In the genomic region with DNA sequence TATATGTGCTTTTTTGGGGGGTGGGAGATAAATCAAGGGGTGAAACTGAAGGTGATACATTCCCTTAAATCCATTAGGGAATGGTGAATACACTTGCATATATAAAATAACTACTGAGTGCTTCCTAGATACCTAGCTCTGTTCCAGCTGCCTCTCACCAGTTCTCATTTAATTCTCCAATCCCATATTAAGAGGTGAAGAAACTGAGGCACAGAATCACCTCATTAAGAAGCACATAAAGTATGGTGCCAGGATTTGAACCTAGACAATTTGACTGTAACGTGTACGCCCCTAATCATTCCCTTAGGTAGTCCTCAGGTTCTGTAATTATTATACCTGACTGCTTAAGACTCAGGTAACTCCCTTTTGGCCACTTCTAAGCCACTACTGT, we compare ENCODE assay signal across 8 cellular contexts. TPM values are rescaled to one million over a fixed set of nuclear protein-coding genes. Genes with fewer than 3 reads are reported as not detected.
DNase-seq lines count a peak whose midpoint lies in the region; ATAC-seq, FAIRE-seq and TF ChIP-seq lines count a peak whose summit lies in the region.

No MANE protein-coding gene starts in this region.

- H3K27me3 Mint-ChIP-seq in T-helper 1 cell treated with Interleukin-12 subunit alpha and Interleukin-12 subunit beta and Interleukin-4 antibody, amounts not matched to agents 30 μg/mL and 1 μg/mL, for 36 hours (ENCODE audit: low read depth), result peaks cover 9% of the 10 kb centered on the region

- H3K4me3 Mint-ChIP-seq in T-helper 1 cell treated with Interleukin-12 subunit alpha and Interleukin-12 subunit beta and Interleukin-4 antibody, amounts not matched to agents 30 μg/mL and 1 μg/mL, for 36 hours, result peak overlapping the region; percentile 88

- H3K9me3 Mint-ChIP-seq in T-helper 1 cell treated with Interleukin-12 subunit alpha and Interleukin-12 subunit beta and Interleukin-4 antibody, amounts not matched to agents 30 μg/mL and 1 μg/mL, for 36 hours, result no peaks in the 10 kb centered on the region
- no peaks in the 10 kb centered on the region for H3K9me3 Mint-ChIP-seq in activated naive CD4-positive, alpha-beta T cell treated with anti-CD3 and anti-CD28 coated beads, Interleukin-2, amount 50 U/mL, for 72 hours

- FAIRE-seq in GM12891 (lab: Jason Lieb, UNC), result no peak
- no peak for FAIRE-seq in GM19239 (lab: Jason Lieb, UNC)

- H3K9ac ChIP-seq in stomach smooth muscle (ENCODE audit: low read length in 2 of 2), result peak overlapping the region; percentile 92 to 95

- H3K9me3 ChIP-seq in stomach smooth muscle (ENCODE audit: control insufficient read depth in 2 of 2, low read length in 2 of 2), result no peaks in the 10 kb centered on the region

- peaks cover 7% of the 10 kb centered on the region for H3K36me3 Mint-ChIP-seq in T-helper 1 cell treated with Interleukin-12 subunit alpha and Interleukin-12 subunit beta and Interleukin-4 antibody, amounts not matched to agents 30 μg/mL and 1 μg/mL, for 36 hours (ENCODE audit: low read depth)
- peaks cover 0 to 5% of the 10 kb centered on the region in 2 donors for H3K36me3 Mint-ChIP-seq in activated naive CD4-positive, alpha-beta T cell treated with anti-CD3 and anti-CD28 coated beads, Interleukin-2, amount 50 U/mL, for 72 hours

- H3K27ac Mint-ChIP-seq in T-helper 1 cell treated with Interleukin-12 subunit alpha and Interleukin-12 subunit beta and Interleukin-4 antibody, amounts not matched to agents 30 μg/mL and 1 μg/mL, for 36 hours, result peak overlapping the region; percentile 99
- H3K27ac Mint-ChIP-seq in activated naive CD4-positive, alpha-beta T cell treated with anti-CD3 and anti-CD28 coated beads, Interleukin-2, amount 50 U/mL, for 72 hours, result peak overlapping the region; percentile 97 to 98

- H3K27me3 ChIP-seq in stomach smooth muscle (ENCODE audit: control insufficient read depth in 1 of 2, insufficient read depth in 2 of 2, low read length in 2 of 2), result no peaks in the 10 kb centered on the region

- peak overlapping the region; percentile 79 to 89 for H3K4me3 ChIP-seq in stomach smooth muscle (ENCODE audit: low read length in 2 of 2)

- H3K36me3 ChIP-seq in stomach smooth muscle (ENCODE audit: control insufficient read depth in 2 of 2, insufficient read depth in 2 of 2, low read length in 2 of 2), result no peaks in the 10 kb centered on the region

- no peak for ATAC-seq in activated naive CD4-positive, alpha-beta T cell treated with anti-CD3 and anti-CD28 coated beads, Interleukin-2, amount 50 U/mL, for 72 hours

- DNase-seq in T-helper 1 cell (no peak), inferior parietal cortex (ENCODE audit: extremely low spot score) (peak; percentile 11), Ammon's horn (ENCODE audit: low spot score) (no peak), GM12891 (ENCODE audit: insufficient read length, low spot score) (no peak), GM19239 (ENCODE audit: insufficient read length, low spot score) (no peak)
- DNase-seq in activated naive CD4-positive, alpha-beta T cell treated with anti-CD3 and anti-CD28 coated beads, Interleukin-2, amount 50 U/mL, for 72 hours (ENCODE audit: low spot score in 2 of 2), result no peak

- H3K4me1 ChIP-seq in stomach smooth muscle (ENCODE audit: control insufficient read depth, insufficient read depth, low read length), result no peaks in the 10 kb centered on the region

- peaks cover 31% of the 10 kb centered on the region for H3K4me1 Mint-ChIP-seq in T-helper 1 cell treated with Interleukin-12 subunit alpha and Interleukin-12 subunit beta and Interleukin-4 antibody, amounts not matched to agents 30 μg/mL and 1 μg/mL, for 36 hours (ENCODE audit: low read depth)

- H3K27ac ChIP-seq in stomach smooth muscle (ENCODE audit: low read length), result peak overlapping the region; percentile 98

- no peak for TF ChIP-seq POLR2A in GM12891 (IDR thresholded peaks at IDR 0.05; ENCODE audit: low read depth, low read length)

TF ChIP-seq in GM12891, 5 proteins besides CTCF, POLR2A, EP300 and RAD21:
- no peak for TF ChIP-seq PAX5 (IDR thresholded peaks at IDR 0.05; ENCODE audit: insufficient read depth, low read length, severe bottlenecking)
- TF ChIP-seq SPI1 (IDR thresholded peaks at IDR 0.05; ENCODE audit: low read depth, low read length), result no peak
- no peak for TF ChIP-seq TAF1 (IDR thresholded peaks at IDR 0.05; ENCODE audit: low read depth, low read length)
- TF ChIP-seq POU2F2 (IDR thresholded peaks at IDR 0.05; ENCODE audit: low read depth, low read length), result no peak
- no peak for TF ChIP-seq POLR2AphosphoS5 (IDR thresholded peaks at IDR 0.05; ENCODE audit: low read depth, low read length)

RNA-seq across cellular contexts. Expression of a gene that starts 1.5 kb away (rescaled TPM):
- total RNA-seq in activated naive CD4-positive, alpha-beta T cell treated with anti-CD3 and anti-CD28 coated beads, Interleukin-2, amount 50 U/mL, for 72 hours, result 10 to 100 TPM; 14.8 to 19.4 TPM
- polyA plus RNA-seq in GM12891 (2012; ENCODE audit: low read depth, missing spikeins), result 8.3 TPM

RNA-seq across cellular contexts. Expression of a gene that starts 34.8 kb away (rescaled TPM):
- total RNA-seq in activated naive CD4-positive, alpha-beta T cell treated with anti-CD3 and anti-CD28 coated beads, Interleukin-2, amount 50 U/mL, for 72 hours, result not detected
- polyA plus RNA-seq in GM12891 (2012; ENCODE audit: low read depth, missing spikeins), result not detected
